Comparison of ENCODE assay signal across 18 cellular contexts in genomic region chr3:54538346-54538745, GRCh38.
DNase-seq lines count a peak whose midpoint lies in the region; ATAC-seq and TF ChIP-seq lines count a peak whose summit lies in the region.
"Had no signal": no experiment of that assay in that cellular context is flagged by ENCODE, and none has a peak within 500 bp of the region (broad histone marks: within the 10 kb centered on the region; RNA-seq: fewer than 3 reads in every experiment).

No MANE protein-coding gene starts in this region.

- DNase-seq in AG04449 (ENCODE audit: low read depth, low spot score) (no peak), GM12865 (ENCODE audit: low read depth) (peak; percentile 3), RKO (ENCODE audit: low spot score) (peak; percentile 15), iPS DF 19.7 (ENCODE audit: low read depth, low spot score) (peak; percentile 61), germinal center (ENCODE audit: low spot score) (no peak), GDM1 (lab: John Stamatoyannopoulos, UW) (no peak)
- DNase-seq: activated CD4-positive, CD25-positive, alpha-beta regulatory T cell treated with anti-CD3 and anti-CD28 coated beads, Interleukin-2, amount 50 U/mL, for 72 hours; DMS53; effector memory CD8-positive, alpha-beta T cell; NCI-H446 treated with DMSO at 0.1 percent for 48 hours; occipital lobe; stimulated activated naive B cell treated with anti-CD40 and anti-IgM and Interleukin-4, amounts not matched to agents 10 μg/mL and 1 μg/mL and 100 μg/mL, for 72 hours; trophoblast cell had no signal

- H3K27me3 Mint-ChIP-seq in activated T-helper 17 cell treated with anti-CD3 and anti-CD28 coated beads, Interleukin-2, amount 50 U/mL, for 72 hours, result no peaks in the 10 kb centered on the region
- H3K27me3 Mint-ChIP-seq: B cell; effector memory CD8-positive, alpha-beta T cell; stimulated activated naive B cell treated with anti-CD40 and anti-IgM and Interleukin-4, amounts not matched to agents 10 μg/mL and 1 μg/mL and 100 μg/mL, for 72 hours had no signal

- no peak for ATAC-seq in GM18505 (IDR thresholded peaks at IDR 0.05; ENCODE audit: unreplicated experiment)
- ATAC-seq in activated T-helper 17 cell treated with anti-CD3 and anti-CD28 coated beads, Interleukin-2, amount 50 U/mL, for 72 hours (replicated peaks), result no peak
- ATAC-seq: activated naive CD4-positive, alpha-beta T cell treated with anti-CD3 and anti-CD28 coated beads, Interleukin-2, amount 50 U/mL, for 72 hours; effector memory CD8-positive, alpha-beta T cell; stimulated activated naive B cell treated with anti-CD40 and anti-IgM and Interleukin-4, amounts not matched to agents 10 μg/mL and 1 μg/mL and 100 μg/mL, for 72 hours had no signal

- CTCF ChIA-PET in AG04449 (lab: Yijun Ruan, JAX), result no interaction called here

- TF ChIP-seq CTCF in AG04449 (IDR thresholded peaks at IDR 0.05; ENCODE audit: insufficient read depth, low read length, missing control alignments) (peak; percentile 13), GM12865 (IDR thresholded peaks at IDR 0.05; ENCODE audit: insufficient read depth, low read depth, low read length, missing control alignments) (no peak)

- H3K4me1 Mint-ChIP-seq in activated T-helper 17 cell treated with anti-CD3 and anti-CD28 coated beads, Interleukin-2, amount 50 U/mL, for 72 hours, result no peaks in the 10 kb centered on the region
- H3K4me1 Mint-ChIP-seq: B cell; stimulated activated naive B cell treated with anti-CD40 and anti-IgM and Interleukin-4, amounts not matched to agents 10 μg/mL and 1 μg/mL and 100 μg/mL, for 72 hours had no signal

- no peak overlapping the region for H3K27ac Mint-ChIP-seq in activated T-helper 17 cell treated with anti-CD3 and anti-CD28 coated beads, Interleukin-2, amount 50 U/mL, for 72 hours
- H3K27ac Mint-ChIP-seq: B cell; effector memory CD8-positive, alpha-beta T cell; stimulated activated naive B cell treated with anti-CD40 and anti-IgM and Interleukin-4, amounts not matched to agents 10 μg/mL and 1 μg/mL and 100 μg/mL, for 72 hours; T-helper 1 cell treated with Interleukin-12 subunit alpha and Interleukin-12 subunit beta and Interleukin-4 antibody, amounts not matched to agents 30 μg/mL and 1 μg/mL, for 36 hours had no signal

- H3K9me3 Mint-ChIP-seq in activated T-helper 17 cell treated with anti-CD3 and anti-CD28 coated beads, Interleukin-2, amount 50 U/mL, for 72 hours, result peaks cover 7% of the 10 kb centered on the region

- no peak for TF ChIP-seq POLR2A in GM18505 (IDR thresholded peaks at IDR 0.05; ENCODE audit: borderline replicate concordance, extremely low read depth, insufficient read depth, insufficient read length)

- H3K36me3 Mint-ChIP-seq in activated T-helper 17 cell treated with anti-CD3 and anti-CD28 coated beads, Interleukin-2, amount 50 U/mL, for 72 hours (ENCODE audit: low read depth), result no peaks in the 10 kb centered on the region
- H3K36me3 Mint-ChIP-seq: activated naive CD4-positive, alpha-beta T cell treated with anti-CD3 and anti-CD28 coated beads, Interleukin-2, amount 50 U/mL, for 72 hours; stimulated activated naive B cell treated with anti-CD40 and anti-IgM and Interleukin-4, amounts not matched to agents 10 μg/mL and 1 μg/mL and 100 μg/mL, for 72 hours had no signal

- no peak overlapping the region for H3K4me3 Mint-ChIP-seq in activated T-helper 17 cell treated with anti-CD3 and anti-CD28 coated beads, Interleukin-2, amount 50 U/mL, for 72 hours
- H3K4me3 Mint-ChIP-seq: B cell; effector memory CD8-positive, alpha-beta T cell; stimulated activated naive B cell treated with anti-CD40 and anti-IgM and Interleukin-4, amounts not matched to agents 10 μg/mL and 1 μg/mL and 100 μg/mL, for 72 hours; T-helper 1 cell treated with Interleukin-12 subunit alpha and Interleukin-12 subunit beta and Interleukin-4 antibody, amounts not matched to agents 30 μg/mL and 1 μg/mL, for 36 hours had no signal

- POLR2A ChIA-PET in AG04449 (lab: Yijun Ruan, JAX), result no interaction called here

- H3K4me3 ChIP-seq in AG04449 (ENCODE audit: low read depth, low read length) (no peak overlapping the region), GM12865 (ENCODE audit: low read depth, low read length) (no peak overlapping the region)

Comparison
In these comparisons a context has a peak if more than half of its experiments do, and no peak if none do; other contexts are left out.
1. DNase-seq: peak in GM12865 (single experiment), RKO (single experiment) and iPS DF 19.7 (single experiment); none in AG04449 (single experiment), germinal center (single experiment) and GDM1 (single experiment).